26 cellular contexts compared by ENCODE assay signal in genomic region chr9:8284835-8285234, GRCh38.
DNase-seq lines count a peak whose midpoint lies in the region; FAIRE-seq and TF ChIP-seq lines count a peak whose summit lies in the region.
"Had no signal": no experiment of that assay in that cellular context is flagged by ENCODE, and none has a peak within 500 bp of the region (broad histone marks: within the 10 kb centered on the region; RNA-seq: fewer than 3 reads in every experiment).

No MANE protein-coding gene starts in this region.

- H3K27ac ChIP-seq in OCI-LY7 (ENCODE audit: low read depth, low read length, poor library complexity, severe bottlenecking) = no peak overlapping the region
- H3K27ac ChIP-seq: C4-2B had no signal

- no peaks in the 10 kb centered on the region for H3K9me3 ChIP-seq in OCI-LY7 (ENCODE audit: low read length)
- H3K9me3 ChIP-seq: Caco-2 had no signal

- TF ChIP-seq CTCF in D721Med (IDR thresholded peaks at IDR 0.05; ENCODE audit: insufficient read depth, missing control alignments) (no peak), OCI-LY7 (conservative IDR thresholded peaks at IDR 0.05; ENCODE audit: low read length) (no peak), lower leg skin (IDR thresholded peaks at IDR 0.05) (no peak)

- H2AFZ ChIP-seq in OCI-LY7 (ENCODE audit: low read length) = no peak overlapping the region

- H3K4me3 ChIP-seq in OCI-LY7 (ENCODE audit: low read depth, low read length, poor library complexity, severe bottlenecking) = no peak overlapping the region
- no peak overlapping the region for H3K4me3 ChIP-seq in lower leg skin (ENCODE audit: low read depth, poor library complexity, severe bottlenecking)
- H3K4me3 ChIP-seq: K562 had no signal

- BruUV-seq in OCI-LY7 (replicated peaks; lab: Mats Ljungman, UMichigan) = no TSS peak

- H3K4me1 ChIP-seq in OCI-LY7 (ENCODE audit: insufficient read depth, low read length, poor library complexity, severe bottlenecking) = no peaks in the 10 kb centered on the region

- no peaks in the 10 kb centered on the region for H3K36me3 ChIP-seq in OCI-LY7 (ENCODE audit: insufficient read depth, low read length)

- intact Hi-C loops in OCI-LY7 (cut with micrococcal nuclease; ENCODE audit: unreplicated experiment) = no loop called here
- intact Hi-C loops in lower leg skin (cut with DNase I; ENCODE audit: low total_unique reads) = no loop called here

- no peak overlapping the region for H3K4me2 ChIP-seq in OCI-LY7 (ENCODE audit: low read length)

- no peaks in the 10 kb centered on the region for H3K79me2 ChIP-seq in OCI-LY7 (ENCODE audit: insufficient read depth, low read depth, low read length)

- DNase-seq in D721Med (ENCODE audit: insufficient read length, low spot score) (no peak), NCI-H524 treated with DMSO at 0.1 percent for 48 hours (lab: John Stamatoyannopoulos, UW) (peak; percentile 35), left kidney (ENCODE audit: low read depth, low spot score) (peak; percentile 15), retina (peak; percentile 18), OCI-LY7 (ENCODE audit: low spot score) (no peak), NCI-H1436 (lab: John Stamatoyannopoulos, UW) (no peak), lower leg skin (ENCODE audit: low spot score in 2 of 2) (no peak)
- DNase-seq: Caco-2; CD8-positive, alpha-beta T cell; DMS79 treated with DMSO at 0.1 percent for 48 hours; GF-D8; MV-4-11; NCI-H1105; NCI-H146; NCI-H1930; NCI-H345; NCI-H510A treated with DMSO at 0.1 percent for 48 hours; NCI-H748 treated with DMSO at 0.1 percent for 48 hours; NK-92 treated with Interleukin-12 subunit alpha and Interleukin-12 subunit beta, amount 100 ng/mL, for 24 hours; RPMI8226; SHP77; T-helper 1 cell had no signal

- WGBS in lower leg skin, 2 donors = 72 to 77% methylated on average over 8 of the region's 8 CpGs

- FAIRE-seq in D721Med (lab: Jason Lieb, UNC) = peak; percentile 32
- FAIRE-seq: GM12891, H1, K562 had no signal

- POLR2A ChIA-PET in OCI-LY7 (lab: Charles Lee) = no interaction called here

- H4K20me1 ChIP-seq in OCI-LY7 (ENCODE audit: insufficient read depth, low read length) = no peaks in the 10 kb centered on the region

- H3K9me2 ChIP-seq in OCI-LY7 (ENCODE audit: insufficient read depth, low read length) = no peaks in the 10 kb centered on the region

- CTCF ChIA-PET in OCI-LY7 (lab: Charles Lee; ENCODE audit: unreplicated experiment) = no interaction called here

- no peak for TF ChIP-seq POLR2A in lower leg skin (IDR thresholded peaks at IDR 0.05)

Comparison
In these comparisons a context has a peak if more than half of its experiments do, and no peak if none do; other contexts are left out.
1. DNase-seq: peak in NCI-H524 treated with DMSO at 0.1 percent for 48 hours (single experiment), left kidney (single experiment) and retina (single experiment); none in D721Med (single experiment), OCI-LY7 (single experiment), NCI-H1436 (single experiment) and lower leg skin (0 of 2).